In genomic region chr7:140625908-140626868, GRCh38 we compare ENCODE assay signal across 8 cellular contexts. TPM values are rescaled to one million over a fixed set of nuclear protein-coding genes. Genes with fewer than 3 reads are reported as not detected.
DNase-seq lines count a peak whose midpoint lies in the region; ATAC-seq, FAIRE-seq and TF ChIP-seq lines count a peak whose summit lies in the region.
"Had no signal": no experiment of that assay in that cellular context is flagged by ENCODE, and none has a peak within 500 bp of the region (broad histone marks: within the 10 kb centered on the region; RNA-seq: fewer than 3 reads in every experiment).

No MANE protein-coding gene starts in this region.

- WGBS in K562 (ENCODE audit: insufficient coverage, low coverage, missing lambda C conversion rate) = 4% methylated on average over 17 of the region's 17 CpGs
- 38% methylated on average over 17 of the region's 17 CpGs for WGBS in smooth muscle cell (ENCODE audit: low lambda C conversion rate)

- peaks cover 42% of the 10 kb centered on the region for H3F3A ChIP-seq in smooth muscle cell (ENCODE audit: low read depth)

- no peaks in the 10 kb centered on the region for H3K9me1 ChIP-seq in K562 (ENCODE audit: control insufficient read depth, insufficient read depth, low read length)

- ATAC-seq in K562 (peak; percentile 14; the same call in 2 of the 3 replicates), HG02870 (IDR thresholded peaks at IDR 0.05; ENCODE audit: unreplicated experiment) (no peak)

- no peak overlapping the region for H2AFZ ChIP-seq in K562 (ENCODE audit: low read depth, low read length)
- H2AFZ ChIP-seq in smooth muscle cell (ENCODE audit: low read depth) = no peak overlapping the region

- no peaks in the 10 kb centered on the region for H3K9me3 Mint-ChIP-seq in CD8-positive, alpha-beta memory T cell
- H3K9me3 Mint-ChIP-seq: T-helper 1 cell treated with Interleukin-12 subunit alpha and Interleukin-12 subunit beta and Interleukin-4 antibody, amounts not matched to agents 30 μg/mL and 1 μg/mL, for 36 hours had no signal

- intact Hi-C loops in K562 (cut with micrococcal nuclease) = no loop called here

- no peak overlapping the region for H3K27ac Mint-ChIP-seq in CD8-positive, alpha-beta memory T cell
- H3K27ac Mint-ChIP-seq: T-helper 1 cell treated with Interleukin-12 subunit alpha and Interleukin-12 subunit beta and Interleukin-4 antibody, amounts not matched to agents 30 μg/mL and 1 μg/mL, for 36 hours had no signal

- in situ Hi-C loops in K562 (cut with MboI) = no loop called here

- no peak overlapping the region for H3K4me3 ChIP-seq in K562
- H3K4me3 ChIP-seq in iPS-20b (ENCODE audit: low read length) = no peak overlapping the region
- no peak overlapping the region for H3K4me3 ChIP-seq in smooth muscle cell
- no peak overlapping the region for H3K4me3 ChIP-seq in CD8-positive, alpha-beta memory T cell (ENCODE audit: low read length)

- H3K36me3 ChIP-seq in K562 (ENCODE audit: control insufficient read depth, insufficient read depth, low read length) = no peaks in the 10 kb centered on the region
- no peaks in the 10 kb centered on the region for H3K36me3 ChIP-seq in iPS-20b (ENCODE audit: insufficient read depth, low read depth, low read length)
- H3K36me3 ChIP-seq in smooth muscle cell (ENCODE audit: low read depth) = no peaks in the 10 kb centered on the region
- no peaks in the 10 kb centered on the region for H3K36me3 ChIP-seq in CD8-positive, alpha-beta memory T cell (ENCODE audit: insufficient read depth, low read length)

- no peak for FAIRE-seq in K562 (lab: Jason Lieb, UNC)

- peaks cover 57 to 85% of the 10 kb centered on the region in 2 experiments for H3K27me3 ChIP-seq in K562 (ENCODE audit: control insufficient read depth in 2 of 2, insufficient read depth in 2 of 2, low read length in 2 of 2)
- H3K27me3 ChIP-seq in iPS-20b (ENCODE audit: insufficient read depth, low read length) = no peaks in the 10 kb centered on the region
- H3K27me3 ChIP-seq in smooth muscle cell (ENCODE audit: low read depth) = no peaks in the 10 kb centered on the region
- H3K27me3 ChIP-seq in CD8-positive, alpha-beta memory T cell (ENCODE audit: insufficient read depth, low read length, poor library complexity, severe bottlenecking) = no peaks in the 10 kb centered on the region

- H3K4me1 Mint-ChIP-seq in CD8-positive, alpha-beta memory T cell = no peaks in the 10 kb centered on the region

- H3K27me3 Mint-ChIP-seq in CD8-positive, alpha-beta memory T cell = peaks cover 5 to 17% of the 10 kb centered on the region in 2 donors

- TF ChIP-seq CTCF in K562 (IDR thresholded peaks at IDR 0.05 in 2 of 3, conservative IDR thresholded peaks at IDR 0.05 in 1 of 3; ENCODE audit: insufficient read depth in 2 of 3, low read depth in 1 of 3, low read length in 3 of 3) (no peak), smooth muscle cell (IDR thresholded peaks at IDR 0.05; ENCODE audit: borderline replicate concordance, insufficient read depth, poor library complexity, severe bottlenecking) (no peak)

- POLR2A ChIA-PET in K562 (lab: Yijun Ruan, JAX) = interaction anchor here (0.7 to 0.9 kb wide), 3 partner anchors 9 to 70 kb away, joined by 3 to 5 read pairs (median 3); no protein-coding TSS in a partner anchor
- POLR2A ChIA-PET in CD8-positive, alpha-beta memory T cell (lab: Charles Lee) = no interaction called here

- H4K20me1 ChIP-seq in K562 (replicated peaks; ENCODE audit: control insufficient read depth, insufficient read depth, low read length) (0 out of 2 replicates have a peak, but pooled peaks cover 7% of the 10 kb centered on the region), smooth muscle cell (ENCODE audit: low read depth) (peaks cover 8% of the 10 kb centered on the region)

- H3K4me2 ChIP-seq in K562 (ENCODE audit: insufficient read depth, low read length) (no peak overlapping the region), smooth muscle cell (peak overlapping the region; percentile 64)

- H3K27ac ChIP-seq in K562 (ENCODE audit: extremely low read depth, low read depth, low read length) = no peak overlapping the region
- H3K27ac ChIP-seq in iPS-20b (ENCODE audit: low read length) = peak overlapping the region; percentile 9
- peak overlapping the region; percentile 82 for H3K27ac ChIP-seq in smooth muscle cell (ENCODE audit: low read depth)
- H3K27ac ChIP-seq in CD8-positive, alpha-beta memory T cell (ENCODE audit: low read depth, low read length) = no peak overlapping the region

- DNase-seq in LoVo (ENCODE audit: low spot score) (peak; percentile 53), K562 (ENCODE audit: extremely low read depth in 1 of 4, low spot score in 3 of 4) (no peak), smooth muscle cell (lab: John Stamatoyannopoulos, UW; ENCODE audit: unreplicated experiment) (peak; percentile 38), Kasumi-1 (lab: John Stamatoyannopoulos, UW) (no peak)
- no peak for DNase-seq in CD8-positive, alpha-beta memory T cell

- TF ChIP-seq POLR2A in K562 (conservative IDR thresholded peaks at IDR 0.05) = no peak

- H3K9me3 ChIP-seq in K562 (replicated peaks; ENCODE audit: control insufficient read depth, insufficient read depth, low read depth, low read length) = no peaks in the 10 kb centered on the region
- no peaks in the 10 kb centered on the region for H3K9me3 ChIP-seq in iPS-20b (ENCODE audit: insufficient read depth, low read depth, low read length)
- no peaks in the 10 kb centered on the region for H3K9me3 ChIP-seq in smooth muscle cell (replicated peaks; ENCODE audit: low read depth)
- no peaks in the 10 kb centered on the region for H3K9me3 ChIP-seq in CD8-positive, alpha-beta memory T cell (ENCODE audit: low read length)

- no peak overlapping the region for H3K9ac ChIP-seq in K562 (ENCODE audit: insufficient read depth in 1 of 2, low read depth in 2 of 2, low read length in 2 of 2)
- H3K9ac ChIP-seq in iPS-20b (ENCODE audit: low read depth, low read length) = no peak overlapping the region; the same call in 1 of the 2 replicates
- H3K9ac ChIP-seq in smooth muscle cell (ENCODE audit: low read depth) = no peak overlapping the region

- H3K4me1 ChIP-seq in K562 (replicated peaks in 1 of 2; ENCODE audit: control insufficient read depth in 2 of 2, insufficient read depth in 2 of 2, low read length in 2 of 2) (no peaks in the 10 kb centered on the region), iPS-20b (ENCODE audit: insufficient read depth, low read length) (peaks cover 11% of the 10 kb centered on the region), smooth muscle cell (ENCODE audit: low read depth) (peaks cover 7% of the 10 kb centered on the region)
- H3K4me1 ChIP-seq in CD8-positive, alpha-beta memory T cell (ENCODE audit: insufficient read depth, low read length) = no peaks in the 10 kb centered on the region

- no TSS peak for BruUV-seq in K562 (replicated peaks; lab: Mats Ljungman, UMichigan)

- H3K36me3 Mint-ChIP-seq in CD8-positive, alpha-beta memory T cell = no peaks in the 10 kb centered on the region

- H3K4me3 Mint-ChIP-seq in CD8-positive, alpha-beta memory T cell = no peak overlapping the region
- H3K4me3 Mint-ChIP-seq: T-helper 1 cell treated with Interleukin-12 subunit alpha and Interleukin-12 subunit beta and Interleukin-4 antibody, amounts not matched to agents 30 μg/mL and 1 μg/mL, for 36 hours had no signal

- TF ChIP-seq EP300 in K562 (IDR thresholded peaks at IDR 0.05; ENCODE audit: low read length) = no peak

- H3K79me2 ChIP-seq in K562 (ENCODE audit: control insufficient read depth, insufficient read depth, low read length) = no peaks in the 10 kb centered on the region
- peaks cover 12% of the 10 kb centered on the region for H3K79me2 ChIP-seq in smooth muscle cell (ENCODE audit: low read depth)

- CTCF ChIA-PET in K562 (lab: Yijun Ruan, JAX; ENCODE audit: low intra/inter-chr PET ratio) = no interaction called here
- CTCF ChIA-PET in CD8-positive, alpha-beta memory T cell (lab: Charles Lee) = no interaction called here

- no peak for TF ChIP-seq RAD21 in K562 (CRISPR knock-in tag; conservative IDR thresholded peaks at IDR 0.05 in 1 of 2, IDR thresholded peaks at IDR 0.05 in 1 of 2)

RNA-seq across cellular contexts. Expression of gene DENND2A, which starts 14.4 kb away (rescaled TPM):
- total RNA-seq in K562 (2011; cell fraction: chromatin; rRNA removed; ENCODE audit: low replicate concordance) = not detected in 2 replicates
- not detected in 2 replicates for total RNA-seq in K562 (2011; cell fraction: nucleolus; rRNA removed)
- not detected in 2 replicates for total RNA-seq in K562 (2011; cell fraction: nucleoplasm; rRNA removed)
- total RNA-seq in K562 (2014; rRNA removed) (not detected in 2 replicates), K562 (2014; rRNA removed; fragmentation: Illumina TruSeq; extraction: Trizol) (not detected in 2 replicates), K562 (2015; rRNA removed; fragmentation: Illumina TruSeq; extraction: Trizol) (not detected in 2 replicates), K562 (2021) (0.16 TPM in 1 of 2 replicates, not detected in the other), smooth muscle cell (2.8 and 4.6 TPM in 2 replicates)
- polyA plus RNA-seq in K562 (2011; rRNA removed) (not detected in 2 replicates), K562 (2014; fragmentation: Illumina TruSeq; extraction: Trizol) (not detected in 2 replicates), K562 (2014; fragmentation: Nextera tagmentation; extraction: Ambion mirVana) (not detected), K562 (2014; rRNA removed) (not detected in 2 replicates), smooth muscle cell (1.8 and 5.5 TPM in 2 replicates)
- polyA plus RNA-seq in K562 (2011; cell fraction: cytosol; rRNA removed) = not detected in 2 replicates
- 0.18 TPM in 1 of 2 replicates, not detected in the other for polyA plus RNA-seq in K562 (2011; cell fraction: nucleus; rRNA removed)
- polyA plus RNA-seq in K562 (2012) = not detected in 2 replicates
- polyA minus RNA-seq in K562 (2011; rRNA and poly(A)+ RNA removed) = not detected in 2 replicates
- polyA minus RNA-seq in K562 (2011; cell fraction: cytosol; rRNA and poly(A)+ RNA removed) = not detected in 2 replicates
- polyA minus RNA-seq in K562 (2011; cell fraction: nucleus; rRNA and poly(A)+ RNA removed) = not detected in 2 replicates
- not detected for total RNA-seq in CD8-positive, alpha-beta memory T cell
- not detected for polyA plus RNA-seq in CD8-positive, alpha-beta memory T cell

RNA-seq across cellular contexts. Expression of gene ADCK2, which starts 46.6 kb away (rescaled TPM):
- 7.9 and 18.9 TPM in 2 replicates for total RNA-seq in K562 (2011; cell fraction: chromatin; rRNA removed; ENCODE audit: low replicate concordance)
- total RNA-seq in K562 (2011; cell fraction: nucleolus; rRNA removed) = 18.3 and 25.7 TPM in 2 replicates
- 16.6 and 17.8 TPM in 2 replicates for total RNA-seq in K562 (2011; cell fraction: nucleoplasm; rRNA removed)
- total RNA-seq in K562 (2014; rRNA removed) (10.6 and 12.9 TPM in 2 replicates), K562 (2014; rRNA removed; fragmentation: Illumina TruSeq; extraction: Trizol) (9.1 and 10.3 TPM in 2 replicates), K562 (2015; rRNA removed; fragmentation: Illumina TruSeq; extraction: Trizol) (13.3 and 13.8 TPM in 2 replicates), K562 (2021) (13.8 and 14.3 TPM in 2 replicates), smooth muscle cell (8.0 and 10.8 TPM in 2 replicates)
- polyA plus RNA-seq in K562 (2011; rRNA removed) (12.0 and 12.8 TPM in 2 replicates), K562 (2014; fragmentation: Illumina TruSeq; extraction: Trizol) (7.7 and 9.4 TPM in 2 replicates), K562 (2014; fragmentation: Nextera tagmentation; extraction: Ambion mirVana) (1 to 10 TPM in 1 of 2 experiments, under 1 TPM in 1; 0.08 to 1.1 TPM), K562 (2014; rRNA removed) (9.7 and 10.1 TPM in 2 replicates), smooth muscle cell (10.5 and 13.0 TPM in 2 replicates)
- polyA plus RNA-seq in K562 (2011; cell fraction: cytosol; rRNA removed) = 9.7 and 13.6 TPM in 2 replicates
- 7.2 and 7.7 TPM in 2 replicates for polyA plus RNA-seq in K562 (2011; cell fraction: nucleus; rRNA removed)
- 12.2 and 28.1 TPM in 2 replicates for polyA plus RNA-seq in K562 (2012)
- 13.7 and 15.8 TPM in 2 replicates for polyA minus RNA-seq in K562 (2011; rRNA and poly(A)+ RNA removed)
- 9.4 and 9.5 TPM in 2 replicates for polyA minus RNA-seq in K562 (2011; cell fraction: cytosol; rRNA and poly(A)+ RNA removed)
- 5.8 and 8.3 TPM in 2 replicates for polyA minus RNA-seq in K562 (2011; cell fraction: nucleus; rRNA and poly(A)+ RNA removed)
- 10 to 100 TPM; 34.2 to 34.5 TPM for total RNA-seq in CD8-positive, alpha-beta memory T cell
- polyA plus RNA-seq in CD8-positive, alpha-beta memory T cell = 32.5 TPM

Comparison
In these comparisons a context has a peak if more than half of its experiments do, and no peak if none do; other contexts are left out.
1. DNase-seq: peak in LoVo (single experiment) and smooth muscle cell (single experiment); none in K562 (0 of 4), CD8-positive, alpha-beta memory T cell (0 of 5) and Kasumi-1 (0 of 2).
2. H3K27ac ChIP-seq: peak in iPS-20b (single experiment) and smooth muscle cell (single experiment); none in K562 (single experiment) and CD8-positive, alpha-beta memory T cell (single experiment).